Comparison of ENCODE assay signal across 1 cellular context in the genomic region with DNA sequence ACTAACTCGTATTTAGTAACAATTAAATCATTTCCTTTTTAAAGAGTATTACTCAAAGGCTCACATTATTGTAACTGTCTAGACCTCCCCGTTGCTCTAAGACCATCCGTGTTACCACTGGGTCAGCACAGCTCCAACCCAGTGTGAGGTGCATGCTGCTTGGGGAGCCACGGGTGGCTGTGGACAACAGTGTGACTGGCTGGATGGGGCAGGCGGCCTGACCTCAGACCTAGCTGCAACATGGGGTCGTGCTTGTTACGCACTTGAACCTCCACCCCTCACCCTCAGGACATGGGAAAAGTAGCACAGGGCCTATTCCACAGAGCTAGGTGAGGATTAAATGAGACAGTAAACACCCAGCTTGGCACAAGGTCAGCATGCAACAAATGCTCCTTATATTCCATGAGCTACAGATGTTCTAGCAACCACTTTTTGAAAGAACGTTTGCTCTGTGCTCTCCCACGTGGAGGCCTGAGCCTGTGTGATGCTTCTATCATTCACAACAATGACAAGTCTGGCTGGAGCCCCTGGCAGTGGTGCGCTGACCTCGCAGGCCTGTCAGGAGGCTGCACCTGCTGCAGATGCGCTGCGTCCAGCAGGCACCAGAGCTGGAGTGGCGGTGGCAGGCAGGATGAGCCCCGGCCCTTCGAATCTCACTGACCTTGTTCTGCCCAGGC.
TF ChIP-seq lines count a peak whose summit lies in the region.

No MANE protein-coding gene starts in this region.

TF ChIP-seq in HepG2, 621 proteins besides CTCF, POLR2A, EP300 and RAD21 (continued from another document):
- TF ChIP-seq, protein P1, sequence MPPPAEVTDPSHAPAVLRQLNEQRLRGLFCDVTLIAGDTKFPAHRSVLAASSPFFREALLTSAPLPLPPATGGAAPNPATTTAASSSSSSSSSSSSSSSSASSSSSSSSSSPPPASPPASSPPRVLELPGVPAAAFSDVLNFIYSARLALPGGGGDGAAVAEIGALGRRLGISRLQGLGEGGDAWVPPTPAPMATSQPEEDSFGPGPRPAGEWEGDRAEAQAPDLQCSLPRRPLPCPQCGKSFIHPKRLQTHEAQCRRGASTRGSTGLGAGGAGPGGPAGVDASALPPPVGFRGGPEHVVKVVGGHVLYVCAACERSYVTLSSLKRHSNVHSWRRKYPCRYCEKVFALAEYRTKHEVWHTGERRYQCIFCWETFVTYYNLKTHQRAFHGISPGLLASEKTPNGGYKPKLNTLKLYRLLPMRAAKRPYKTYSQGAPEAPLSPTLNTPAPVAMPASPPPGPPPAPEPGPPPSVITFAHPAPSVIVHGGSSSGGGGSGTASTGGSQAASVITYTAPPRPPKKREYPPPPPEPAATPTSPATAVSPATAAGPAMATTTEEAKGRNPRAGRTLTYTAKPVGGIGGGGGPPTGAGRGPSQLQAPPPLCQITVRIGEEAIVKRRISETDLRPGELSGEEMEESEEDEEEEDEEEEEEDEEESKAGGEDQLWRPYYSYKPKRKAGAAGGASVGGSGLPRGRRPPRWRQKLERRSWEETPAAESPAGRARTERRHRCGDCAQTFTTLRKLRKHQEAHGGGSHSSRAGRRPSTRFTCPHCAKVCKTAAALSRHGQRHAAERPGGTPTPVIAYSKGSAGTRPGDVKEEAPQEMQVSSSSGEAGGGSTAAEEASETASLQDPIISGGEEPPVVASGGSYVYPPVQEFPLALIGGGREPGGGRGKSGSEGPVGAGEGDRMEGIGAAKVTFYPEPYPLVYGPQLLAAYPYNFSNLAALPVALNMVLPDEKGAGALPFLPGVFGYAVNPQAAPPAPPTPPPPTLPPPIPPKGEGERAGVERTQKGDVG (CRISPR knock-in tag; IDR thresholded peaks at IDR 0.05; ENCODE audit: borderline replicate concordance) = peak; percentile 87; the same call in 1 of the 2 replicates
- TF ChIP-seq HDAC2 (CRISPR knock-in tag; IDR thresholded peaks at IDR 0.05) (0 out of 2 replicates have a peak, but pooled peaks have one; percentile 16), FOXA3 (CRISPR knock-in tag; IDR thresholded peaks at IDR 0.05) (0 out of 2 replicates have a peak, but pooled peaks have one; percentile 17), SOX13 (IDR thresholded peaks at IDR 0.05) (no peak), SOX13 (CRISPR knock-in tag; conservative IDR thresholded peaks at IDR 0.05 in 1 of 2, IDR thresholded peaks at IDR 0.05 in 1 of 2) (peak in 1 of 2 experiments; percentile 20; a peak in 2 of 4 replicates), SALL1 (CRISPR knock-in tag; IDR thresholded peaks at IDR 0.05) (peak; percentile 16; the same call in 1 of the 2 replicates), ZNF225 (CRISPR knock-in tag; IDR thresholded peaks at IDR 0.05) (0 out of 2 replicates have a peak, but pooled peaks have one; percentile 45), FOXP1 (IDR thresholded peaks at IDR 0.05) (no peak), FOXP1 (CRISPR knock-in tag; IDR thresholded peaks at IDR 0.05) (no peak)
- TF ChIP-seq, protein P2, sequence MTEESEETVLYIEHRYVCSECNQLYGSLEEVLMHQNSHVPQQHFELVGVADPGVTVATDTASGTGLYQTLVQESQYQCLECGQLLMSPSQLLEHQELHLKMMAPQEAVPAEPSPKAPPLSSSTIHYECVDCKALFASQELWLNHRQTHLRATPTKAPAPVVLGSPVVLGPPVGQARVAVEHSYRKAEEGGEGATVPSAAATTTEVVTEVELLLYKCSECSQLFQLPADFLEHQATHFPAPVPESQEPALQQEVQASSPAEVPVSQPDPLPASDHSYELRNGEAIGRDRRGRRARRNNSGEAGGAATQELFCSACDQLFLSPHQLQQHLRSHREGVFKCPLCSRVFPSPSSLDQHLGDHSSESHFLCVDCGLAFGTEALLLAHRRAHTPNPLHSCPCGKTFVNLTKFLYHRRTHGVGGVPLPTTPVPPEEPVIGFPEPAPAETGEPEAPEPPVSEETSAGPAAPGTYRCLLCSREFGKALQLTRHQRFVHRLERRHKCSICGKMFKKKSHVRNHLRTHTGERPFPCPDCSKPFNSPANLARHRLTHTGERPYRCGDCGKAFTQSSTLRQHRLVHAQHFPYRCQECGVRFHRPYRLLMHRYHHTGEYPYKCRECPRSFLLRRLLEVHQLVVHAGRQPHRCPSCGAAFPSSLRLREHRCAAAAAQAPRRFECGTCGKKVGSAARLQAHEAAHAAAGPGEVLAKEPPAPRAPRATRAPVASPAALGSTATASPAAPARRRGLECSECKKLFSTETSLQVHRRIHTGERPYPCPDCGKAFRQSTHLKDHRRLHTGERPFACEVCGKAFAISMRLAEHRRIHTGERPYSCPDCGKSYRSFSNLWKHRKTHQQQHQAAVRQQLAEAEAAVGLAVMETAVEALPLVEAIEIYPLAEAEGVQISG (CRISPR knock-in tag; IDR thresholded peaks at IDR 0.05) = no peak
- TF ChIP-seq, protein P3, sequence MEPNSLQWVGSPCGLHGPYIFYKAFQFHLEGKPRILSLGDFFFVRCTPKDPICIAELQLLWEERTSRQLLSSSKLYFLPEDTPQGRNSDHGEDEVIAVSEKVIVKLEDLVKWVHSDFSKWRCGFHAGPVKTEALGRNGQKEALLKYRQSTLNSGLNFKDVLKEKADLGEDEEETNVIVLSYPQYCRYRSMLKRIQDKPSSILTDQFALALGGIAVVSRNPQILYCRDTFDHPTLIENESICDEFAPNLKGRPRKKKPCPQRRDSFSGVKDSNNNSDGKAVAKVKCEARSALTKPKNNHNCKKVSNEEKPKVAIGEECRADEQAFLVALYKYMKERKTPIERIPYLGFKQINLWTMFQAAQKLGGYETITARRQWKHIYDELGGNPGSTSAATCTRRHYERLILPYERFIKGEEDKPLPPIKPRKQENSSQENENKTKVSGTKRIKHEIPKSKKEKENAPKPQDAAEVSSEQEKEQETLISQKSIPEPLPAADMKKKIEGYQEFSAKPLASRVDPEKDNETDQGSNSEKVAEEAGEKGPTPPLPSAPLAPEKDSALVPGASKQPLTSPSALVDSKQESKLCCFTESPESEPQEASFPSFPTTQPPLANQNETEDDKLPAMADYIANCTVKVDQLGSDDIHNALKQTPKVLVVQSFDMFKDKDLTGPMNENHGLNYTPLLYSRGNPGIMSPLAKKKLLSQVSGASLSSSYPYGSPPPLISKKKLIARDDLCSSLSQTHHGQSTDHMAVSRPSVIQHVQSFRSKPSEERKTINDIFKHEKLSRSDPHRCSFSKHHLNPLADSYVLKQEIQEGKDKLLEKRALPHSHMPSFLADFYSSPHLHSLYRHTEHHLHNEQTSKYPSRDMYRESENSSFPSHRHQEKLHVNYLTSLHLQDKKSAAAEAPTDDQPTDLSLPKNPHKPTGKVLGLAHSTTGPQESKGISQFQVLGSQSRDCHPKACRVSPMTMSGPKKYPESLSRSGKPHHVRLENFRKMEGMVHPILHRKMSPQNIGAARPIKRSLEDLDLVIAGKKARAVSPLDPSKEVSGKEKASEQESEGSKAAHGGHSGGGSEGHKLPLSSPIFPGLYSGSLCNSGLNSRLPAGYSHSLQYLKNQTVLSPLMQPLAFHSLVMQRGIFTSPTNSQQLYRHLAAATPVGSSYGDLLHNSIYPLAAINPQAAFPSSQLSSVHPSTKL (CRISPR knock-in tag; IDR thresholded peaks at IDR 0.05) = peak; percentile 22; the same call in 1 of the 2 replicates
- TF ChIP-seq, protein P4, sequence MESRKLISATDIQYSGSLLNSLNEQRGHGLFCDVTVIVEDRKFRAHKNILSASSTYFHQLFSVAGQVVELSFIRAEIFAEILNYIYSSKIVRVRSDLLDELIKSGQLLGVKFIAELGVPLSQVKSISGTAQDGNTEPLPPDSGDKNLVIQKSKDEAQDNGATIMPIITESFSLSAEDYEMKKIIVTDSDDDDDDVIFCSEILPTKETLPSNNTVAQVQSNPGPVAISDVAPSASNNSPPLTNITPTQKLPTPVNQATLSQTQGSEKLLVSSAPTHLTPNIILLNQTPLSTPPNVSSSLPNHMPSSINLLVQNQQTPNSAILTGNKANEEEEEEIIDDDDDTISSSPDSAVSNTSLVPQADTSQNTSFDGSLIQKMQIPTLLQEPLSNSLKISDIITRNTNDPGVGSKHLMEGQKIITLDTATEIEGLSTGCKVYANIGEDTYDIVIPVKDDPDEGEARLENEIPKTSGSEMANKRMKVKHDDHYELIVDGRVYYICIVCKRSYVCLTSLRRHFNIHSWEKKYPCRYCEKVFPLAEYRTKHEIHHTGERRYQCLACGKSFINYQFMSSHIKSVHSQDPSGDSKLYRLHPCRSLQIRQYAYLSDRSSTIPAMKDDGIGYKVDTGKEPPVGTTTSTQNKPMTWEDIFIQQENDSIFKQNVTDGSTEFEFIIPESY (CRISPR knock-in tag; IDR thresholded peaks at IDR 0.05) = peak; percentile 78
TF ChIP-seq in HepG2: peak in this region for 13.
